ENCODE assay signal across 8 cellular contexts in genomic region chr11:6611092-6612007, GRCh38. TPM values are rescaled to one million over a fixed set of nuclear protein-coding genes. Genes with fewer than 3 reads are reported as not detected.
DNase-seq lines count a peak whose midpoint lies in the region; ATAC-seq, FAIRE-seq and TF ChIP-seq lines count a peak whose summit lies in the region.

No MANE protein-coding gene starts in this region.

- peaks cover 21% of the 10 kb centered on the region for H3K4me1 Mint-ChIP-seq in mesothelial cell of epicardium

- peaks cover 32% of the 10 kb centered on the region for H3K4me1 ChIP-seq in effector memory CD4-positive, alpha-beta T cell (ENCODE audit: control insufficient read depth, insufficient read depth, low read length, poor library complexity, severe bottlenecking)

- DNase-seq in Right ventricle myocardium inferior (ENCODE audit: missing footprints) (peak; percentile 81), cardiac septum (ENCODE audit: low spot score) (no peak), T-helper 22 cell (ENCODE audit: low read depth) (peak; percentile 16), mesothelial cell of epicardium (ENCODE audit: low spot score in 2 of 2, unreplicated experiment in 2 of 2) (peak in 1 of 2 experiments; percentile 54), urothelium cell line (ENCODE audit: low spot score) (peak; percentile 15), AG08395 (ENCODE audit: low spot score) (no peak)
- DNase-seq in effector memory CD4-positive, alpha-beta T cell = peak in 1 of 3 donors; percentile 25

- H3K4me3 ChIP-seq in effector memory CD4-positive, alpha-beta T cell (ENCODE audit: insufficient read depth, low read depth, low read length, poor library complexity, severe bottlenecking) = peak overlapping the region; percentile 66

- H3K4me3 Mint-ChIP-seq in mesothelial cell of epicardium = peak overlapping the region; percentile 83

- H3K36me3 ChIP-seq in effector memory CD4-positive, alpha-beta T cell (ENCODE audit: control insufficient read depth, insufficient read depth, low read length) = peaks cover 38% of the 10 kb centered on the region

- intact Hi-C loops in Right ventricle myocardium inferior (cut with DNase I) = loop anchor here (2.0 kb wide), 1 partner anchor 71 kb away; the partner anchor contains the start of gene MRPL17
- intact Hi-C loops in cardiac septum (cut with DNase I) = loop anchor here (2.0 kb wide), 1 partner anchor 71 kb away; the partner anchor contains the start of gene MRPL17

- peak; percentile 0 for ATAC-seq in Right ventricle myocardium inferior
- peak; percentile 1 for ATAC-seq in HG03095 (IDR thresholded peaks at IDR 0.05; ENCODE audit: unreplicated experiment)

- H3K27ac Mint-ChIP-seq in mesothelial cell of epicardium = peak overlapping the region; percentile 96

- no peaks in the 10 kb centered on the region for H3K27me3 Mint-ChIP-seq in mesothelial cell of epicardium (ENCODE audit: low read depth)

- H3K27ac ChIP-seq in effector memory CD4-positive, alpha-beta T cell (ENCODE audit: insufficient read depth, low read length, poor library complexity, severe bottlenecking) = peak overlapping the region; percentile 95

- no peaks in the 10 kb centered on the region for H3K27me3 ChIP-seq in effector memory CD4-positive, alpha-beta T cell (replicated peaks; ENCODE audit: control insufficient read depth, insufficient read depth, low read length, poor library complexity, severe bottlenecking)

- no peaks in the 10 kb centered on the region for H3K9me3 ChIP-seq in effector memory CD4-positive, alpha-beta T cell (ENCODE audit: control insufficient read depth, low read length)

- FAIRE-seq in urothelium cell line (lab: Jason Lieb, UNC) = no peak

- H3K9me3 Mint-ChIP-seq in mesothelial cell of epicardium = no peaks in the 10 kb centered on the region

- TF ChIP-seq CTCF in mesothelial cell of epicardium (IDR thresholded peaks at IDR 0.05; ENCODE audit: unreplicated experiment) = no peak

- H3K36me3 Mint-ChIP-seq in mesothelial cell of epicardium = peaks cover 22% of the 10 kb centered on the region

RNA-seq across cellular contexts. Expression of gene TAF10, which starts 0.7 kb away (rescaled TPM):
- total RNA-seq in Right ventricle myocardium inferior = 90.9 TPM
- total RNA-seq in cardiac septum = 126 TPM
- total RNA-seq in mesothelial cell of epicardium = 112 to 119 TPM (median 115 TPM) in 3 replicates

RNA-seq across cellular contexts. Expression of gene ILK, which starts 7.8 kb away (rescaled TPM):
- total RNA-seq in Right ventricle myocardium inferior = 233 TPM
- total RNA-seq in cardiac septum = 229 TPM
- 127 to 144 TPM (median 130 TPM) in 3 replicates for total RNA-seq in mesothelial cell of epicardium

RNA-seq across cellular contexts. Expression of gene TPP1, which starts 7.9 kb away (rescaled TPM):
- total RNA-seq in Right ventricle myocardium inferior (81.5 TPM), cardiac septum (72.0 TPM), mesothelial cell of epicardium (45.8 to 50.1 TPM (median 46.0 TPM) in 3 replicates)

RNA-seq across cellular contexts. Expression of gene RRP8, which starts 7.9 kb away (rescaled TPM):
- total RNA-seq in Right ventricle myocardium inferior = 22.9 TPM
- total RNA-seq in cardiac septum = 21.3 TPM
- total RNA-seq in mesothelial cell of epicardium = 18.6 to 22.5 TPM (median 21.0 TPM) in 3 replicates

RNA-seq across cellular contexts. Expression of gene DCHS1, which starts 44.3 kb away (rescaled TPM):
- total RNA-seq in Right ventricle myocardium inferior (10.7 TPM), cardiac septum (9.2 TPM), mesothelial cell of epicardium (75.9 to 81.2 TPM (median 77.3 TPM) in 3 replicates)

Comparison
In these comparisons a context has a peak if more than half of its experiments do, and no peak if none do; other contexts are left out.
1. DNase-seq: peak in Right ventricle myocardium inferior (single experiment), T-helper 22 cell (single experiment) and urothelium cell line (single experiment); none in cardiac septum (single experiment) and AG08395 (single experiment).